ENCODE assay signal across 18 cellular contexts in genomic region chr1:119720866-119721440, GRCh38. TPM values are rescaled to one million over a fixed set of nuclear protein-coding genes. Genes with fewer than 3 reads are reported as not detected.
DNase-seq lines count a peak whose midpoint lies in the region; ATAC-seq and TF ChIP-seq lines count a peak whose summit lies in the region.
"Had no signal": no experiment of that assay in that cellular context is flagged by ENCODE, and none has a peak within 500 bp of the region (broad histone marks: within the 10 kb centered on the region; RNA-seq: fewer than 3 reads in every experiment).

No MANE protein-coding gene starts in this region.

- ATAC-seq in upper lobe of left lung (ENCODE audit: low FRiP score in 2 of 2), result no peak

- H3K23me2 ChIP-seq in H9 (ENCODE audit: insufficient read length, low read depth, low read length, poor library complexity, severe bottlenecking), result peaks cover 3% of the 10 kb centered on the region

- peaks cover 44% of the 10 kb centered on the region for H3K79me2 ChIP-seq in H9 (ENCODE audit: insufficient read depth, low read length)
- peaks cover 29% of the 10 kb centered on the region for H3K79me2 ChIP-seq in osteoblast (ENCODE audit: insufficient read depth, low read length)

- H3K4ac ChIP-seq in H9 (ENCODE audit: low read depth, low read length), result no peak overlapping the region

- DNase-seq in H9, result no peak
- DNase-seq in brain microvascular endothelial cell, result peak; percentile 21
- peak; percentile 85 for DNase-seq in osteoblast (ENCODE audit: insufficient read length, low spot score, missing footprints)
- no peak for DNase-seq in upper lobe of left lung
- DNase-seq in SHP77 (lab: John Stamatoyannopoulos, UW), result no peak
- no peak for DNase-seq in RWPE1 (ENCODE audit: low spot score)
- DNase-seq: DMS79 treated with DMSO at 0.1 percent for 48 hours, GOT3, NCI-H1417 treated with DMSO at 0.1 percent for 48 hours, NCI-H187 treated with DMSO at 0.1 percent for 48 hours, NCI-H2227 treated with DMSO at 0.1 percent for 48 hours, NCI-H524, NCI-H82 had no signal

- H3K23ac ChIP-seq in H9 (ENCODE audit: insufficient read length, low read depth, low read length), result no peak overlapping the region

- no peaks in the 10 kb centered on the region for H3K9me3 Mint-ChIP-seq in H9
- H3K9me3 Mint-ChIP-seq: CD14-positive monocyte had no signal

- peaks cover 66 to 68% (median 68%) of the 10 kb centered on the region in 3 experiments; a peak in 6 of 7 replicates for H3K36me3 Mint-ChIP-seq in H9 (ENCODE audit: insufficient read depth in 1 of 3, low read depth in 3 of 3)

- no CpG with 5 or more reads among the region's 11 CpGs for WGBS in H9 (ENCODE audit: extremely low coverage, insufficient read length, low lambda C conversion rate)
- WGBS in upper lobe of left lung, 2 donors, result 98% methylated on average over 11 of the region's 11 CpGs

- no peak overlapping the region for H4K91ac ChIP-seq in H9 (ENCODE audit: insufficient read length, low read depth, low read length)

- H3T11ph ChIP-seq in H9 (ENCODE audit: low read length), result no peak overlapping the region

- no peak overlapping the region for H3K56ac ChIP-seq in H9 (ENCODE audit: insufficient read length, low read depth, low read length)

- H2BK15ac ChIP-seq in H9 (ENCODE audit: low read depth, low read length), result no peak overlapping the region

- no peaks in the 10 kb centered on the region for H3K27me3 ChIP-seq in BLaER1 treated with 17β-estradiol and CSF1 and Interleukin-3, amounts not matched to agents 10 nM and 100 nM
- H3K27me3 ChIP-seq in H9 (ENCODE audit: insufficient read depth, low read length), result no peaks in the 10 kb centered on the region
- no peaks in the 10 kb centered on the region for H3K27me3 ChIP-seq in brain microvascular endothelial cell (replicated peaks)
- no peaks in the 10 kb centered on the region for H3K27me3 ChIP-seq in osteoblast (ENCODE audit: insufficient read depth, low read length)
- no peaks in the 10 kb centered on the region for H3K27me3 ChIP-seq in upper lobe of left lung

- CTCF ChIA-PET in RWPE1 (lab: Yijun Ruan, JAX), result interaction anchor here (1.3 kb wide), 1 partner anchor 23 kb away, joined by 3 read pairs; no protein-coding TSS in a partner anchor

- TF ChIP-seq POLR2A in upper lobe of left lung (IDR thresholded peaks at IDR 0.05), result no peak

- POLR2A ChIA-PET in RWPE1 (lab: Yijun Ruan, JAX; ENCODE audit: low non-redundant PET), result no interaction called here

- in situ Hi-C loops in brain microvascular endothelial cell (cut with HindIII; ENCODE audit: low pct_ligation_motif_present, low sequenced_read_pairs), result no loop called here

- H2BK12ac ChIP-seq in H9 (ENCODE audit: insufficient read length, low read depth, low read length), result no peak overlapping the region

- H3K4me3 Mint-ChIP-seq in H9, result no peak overlapping the region
- H3K4me3 Mint-ChIP-seq: CD14-positive monocyte had no signal

- no peak for TF ChIP-seq EP300 in upper lobe of left lung (IDR thresholded peaks at IDR 0.05)

- peak overlapping the region in 6 of 11 experiments; percentile 18 to 61 (median 44); a peak in 10 of 22 replicates for H3K27ac ChIP-seq in BLaER1 treated with 17β-estradiol and CSF1 and Interleukin-3, amounts not matched to agents 10 nM and 100 nM
- H3K27ac ChIP-seq in H9 (ENCODE audit: insufficient read length, low read depth, low read length) (no peak overlapping the region), brain microvascular endothelial cell (no peak overlapping the region), osteoblast (ENCODE audit: low read depth, low read length) (peak overlapping the region; percentile 20), upper lobe of left lung (no peak overlapping the region), RWPE1 (no peak overlapping the region)
- H3K27ac ChIP-seq: KMS-11 had no signal

- peaks cover 0 to 100% (median 65%) of the 10 kb centered on the region in 11 experiments; a peak in 17 of 22 replicates for H4K20me1 ChIP-seq in BLaER1 treated with 17β-estradiol and CSF1 and Interleukin-3, amounts not matched to agents 10 nM and 100 nM
- peaks cover 2% of the 10 kb centered on the region for H4K20me1 ChIP-seq in H9 (ENCODE audit: control insufficient read depth, insufficient read depth, insufficient read length)
- peaks cover 15% of the 10 kb centered on the region for H4K20me1 ChIP-seq in osteoblast (ENCODE audit: insufficient read depth, low read length)

- peak overlapping the region in 4 of 11 experiments; percentile 16 to 48 (median 31); a peak in 6 of 22 replicates for H3K9ac ChIP-seq in BLaER1 treated with 17β-estradiol and CSF1 and Interleukin-3, amounts not matched to agents 10 nM and 100 nM
- no peak overlapping the region for H3K9ac ChIP-seq in H9 (ENCODE audit: extremely low read depth, insufficient read length, low read length)
- H3K9ac ChIP-seq: KMS-11 had no signal

- no peak overlapping the region; the same call in 1 of the 2 replicates for H3K14ac ChIP-seq in H9 (ENCODE audit: insufficient read depth, low read length)

- H3K27me3 Mint-ChIP-seq in H9 (ENCODE audit: low read depth), result no peaks in the 10 kb centered on the region

- H4K8ac ChIP-seq in H9 (replicated peaks; ENCODE audit: insufficient read length, low read depth, low read length), result no peak overlapping the region

- H2AK5ac ChIP-seq in H9 (ENCODE audit: insufficient read length, low read length), result no peak overlapping the region

- peak overlapping the region in 3 of 10 experiments; percentile 8 to 20 (median 13); a peak in 3 of 20 replicates for H3K4me3 ChIP-seq in BLaER1 treated with 17β-estradiol and CSF1 and Interleukin-3, amounts not matched to agents 10 nM and 100 nM
- H3K4me3 ChIP-seq in brain microvascular endothelial cell (ENCODE audit: low read depth, low read length) (no peak overlapping the region), osteoblast (ENCODE audit: insufficient read depth, low read length) (no peak overlapping the region), upper lobe of left lung (no peak overlapping the region)

- no peak overlapping the region for H2BK120ac ChIP-seq in H9 (ENCODE audit: low read depth, low read length, poor library complexity, severe bottlenecking)

- no peak overlapping the region for H3K18ac ChIP-seq in H9 (ENCODE audit: insufficient read length, low read depth, low read length)

- H2AFZ ChIP-seq in H9 (ENCODE audit: low read length) (no peak overlapping the region), osteoblast (ENCODE audit: low read length) (no peak overlapping the region)

- peak overlapping the region; percentile 6 to 87 (median 75); a peak in 20 of 22 replicates for H3K4me2 ChIP-seq in BLaER1 treated with 17β-estradiol and CSF1 and Interleukin-3, amounts not matched to agents 10 nM and 100 nM
- H3K4me2 ChIP-seq in H9 (ENCODE audit: insufficient read depth, insufficient read length, low read length) (no peak overlapping the region), osteoblast (ENCODE audit: insufficient read depth, low read length) (peak overlapping the region; percentile 2)
- H3K4me2 ChIP-seq: KMS-11 had no signal

- H2BK20ac ChIP-seq in H9 (ENCODE audit: low read depth, low read length, poor library complexity, severe bottlenecking), result no peak overlapping the region

- peaks cover 48 to 93% (median 71%) of the 10 kb centered on the region in 11 experiments for H3K36me3 ChIP-seq in BLaER1 treated with 17β-estradiol and CSF1 and Interleukin-3, amounts not matched to agents 10 nM and 100 nM
- H3K36me3 ChIP-seq in brain microvascular endothelial cell (replicated peaks), result peaks cover 21% of the 10 kb centered on the region
- peaks cover 11% of the 10 kb centered on the region for H3K36me3 ChIP-seq in osteoblast (ENCODE audit: insufficient read depth, low read length)
- H3K36me3 ChIP-seq in upper lobe of left lung, result peaks cover 0 to 5% (median 0%) of the 10 kb centered on the region in 4 donors

- peaks cover 4 to 61% (median 51%) of the 10 kb centered on the region in 10 experiments for H3K4me1 ChIP-seq in BLaER1 treated with 17β-estradiol and CSF1 and Interleukin-3, amounts not matched to agents 10 nM and 100 nM
- H3K4me1 ChIP-seq in H9 (ENCODE audit: insufficient read depth, low read length), result peaks cover 8% of the 10 kb centered on the region; the same call in 1 of the 2 replicates
- H3K4me1 ChIP-seq in osteoblast (ENCODE audit: insufficient read depth, low read length), result peaks cover 10% of the 10 kb centered on the region
- H3K4me1 ChIP-seq in upper lobe of left lung, result no peaks in the 10 kb centered on the region

- H3K27ac Mint-ChIP-seq in H9, result peak overlapping the region in 1 of 3 experiments; percentile 82; a peak in 1 of 7 replicates

- H2BK5ac ChIP-seq in H9 (ENCODE audit: insufficient read length, low read length), result peak overlapping the region; percentile 51

- no peak for TF ChIP-seq CTCF in H9 (conservative IDR thresholded peaks at IDR 0.05)
- TF ChIP-seq CTCF in brain microvascular endothelial cell (IDR thresholded peaks at IDR 0.05; ENCODE audit: low read depth, low read length, missing control alignments), result no peak
- TF ChIP-seq CTCF in osteoblast (IDR thresholded peaks at IDR 0.05; ENCODE audit: extremely low read depth, low read depth, low read length), result no peak
- TF ChIP-seq CTCF in upper lobe of left lung (IDR thresholded peaks at IDR 0.05), result no peak
- TF ChIP-seq CTCF in RWPE1 (conservative IDR thresholded peaks at IDR 0.05; ENCODE audit: low read depth), result no peak

- H4K5ac ChIP-seq in H9 (ENCODE audit: insufficient read length, low read depth, low read length), result no peak overlapping the region

- peaks cover 22% of the 10 kb centered on the region for H3K79me1 ChIP-seq in H9 (ENCODE audit: insufficient read depth, low read depth, low read length, poor library complexity, severe bottlenecking)

- no peaks in the 10 kb centered on the region for H3K9me3 ChIP-seq in BLaER1 treated with 17β-estradiol and CSF1 and Interleukin-3, amounts not matched to agents 10 nM and 100 nM (replicated peaks in 1 of 11)
- H3K9me3 ChIP-seq in H9 (ENCODE audit: control insufficient read depth, low read depth, low read length) (no peaks in the 10 kb centered on the region), osteoblast (ENCODE audit: low read depth, low read length) (no peaks in the 10 kb centered on the region), upper lobe of left lung (no peaks in the 10 kb centered on the region)

- H3K4me1 Mint-ChIP-seq in H9, result peaks cover 19 to 24% of the 10 kb centered on the region in 2 experiments

RNA-seq across cellular contexts. Expression of gene PHGDH, which starts 9.2 kb away (rescaled TPM):
- total RNA-seq in H9 (2021), result 458 and 485 TPM in 2 replicates
- 184 and 189 TPM in 2 replicates for total RNA-seq in osteoblast
- 10 to 100 TPM; 12.4 to 60.8 (median 21.7) TPM for total RNA-seq in upper lobe of left lung

RNA-seq across cellular contexts. Expression of gene HMGCS2, which starts 47.8 kb away (rescaled TPM):
- total RNA-seq in H9 (2021) (not detected in 2 replicates), osteoblast (not detected in 2 replicates), upper lobe of left lung (1 to 10 TPM in 3 of 6 donors, under 1 TPM in 2, not detected in 1; 0.31 to 5.9 (median 1.2) TPM)
- total RNA-seq: MCF 10A, RPMI7951 had no signal

Comparison
In these comparisons a context has a peak if more than half of its experiments do, and no peak if none do; other contexts are left out.
1. H3K27ac ChIP-seq: peak in BLaER1 treated with 17β-estradiol and CSF1 and Interleukin-3, amounts not matched to agents 10 nM and 100 nM (6 of 11) and osteoblast (single experiment); none in H9 (single experiment), brain microvascular endothelial cell (single experiment), upper lobe of left lung (0 of 4) and RWPE1 (single experiment).
2. DNase-seq: peak in brain microvascular endothelial cell (single experiment) and osteoblast (single experiment); none in H9 (single experiment), upper lobe of left lung (0 of 2), SHP77 (0 of 2) and RWPE1 (single experiment).